Comparison of ENCODE assay signal across 1 cellular context in the genomic region with DNA sequence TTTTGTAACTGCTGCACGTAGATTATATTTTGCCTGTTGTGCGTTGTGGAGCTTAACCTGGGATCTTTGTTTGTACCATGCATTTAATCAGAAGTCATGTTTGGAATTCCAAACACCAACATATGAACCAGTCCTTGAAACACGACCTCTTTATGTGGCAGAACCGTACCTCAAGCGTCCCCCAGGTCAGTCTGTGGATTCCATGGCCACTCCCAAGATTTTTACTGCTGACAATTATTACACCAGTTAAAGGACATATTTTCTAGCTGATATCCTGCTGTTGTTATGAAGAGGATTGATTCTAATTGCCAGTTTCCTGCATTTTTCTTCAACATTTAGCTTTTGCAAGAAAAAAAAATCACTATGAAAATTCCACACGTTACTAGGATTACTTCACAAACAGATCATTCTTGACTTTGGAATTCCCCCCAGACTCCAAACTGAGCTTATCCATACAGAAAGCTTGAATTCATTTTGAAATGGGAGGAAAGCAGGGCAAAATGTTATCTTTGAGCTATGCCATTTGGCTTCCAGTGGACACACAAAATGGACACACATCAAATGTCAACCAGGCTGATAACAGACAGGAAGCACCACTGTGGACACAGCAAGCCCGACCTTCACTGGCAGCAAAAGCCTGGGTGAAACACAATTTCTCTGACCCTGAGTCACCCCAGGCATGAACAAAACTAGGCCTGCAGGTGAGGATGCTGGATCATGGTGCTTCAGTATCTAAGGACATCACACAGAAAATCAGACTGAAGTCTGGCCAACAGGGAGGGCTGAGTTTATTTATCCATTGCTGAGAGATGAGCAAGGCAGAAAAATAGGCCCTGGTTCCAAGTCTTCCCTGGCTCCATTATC.
A peak's percentile ranks its signal among the peaks of the same experiment; 100 is the strongest.
TF ChIP-seq lines count a peak whose summit lies in the region.

No MANE protein-coding gene starts in this region.

TF ChIP-seq in HepG2, 621 proteins besides CTCF, POLR2A, EP300 and RAD21 (continued from another document):
- TF ChIP-seq, protein P1, sequence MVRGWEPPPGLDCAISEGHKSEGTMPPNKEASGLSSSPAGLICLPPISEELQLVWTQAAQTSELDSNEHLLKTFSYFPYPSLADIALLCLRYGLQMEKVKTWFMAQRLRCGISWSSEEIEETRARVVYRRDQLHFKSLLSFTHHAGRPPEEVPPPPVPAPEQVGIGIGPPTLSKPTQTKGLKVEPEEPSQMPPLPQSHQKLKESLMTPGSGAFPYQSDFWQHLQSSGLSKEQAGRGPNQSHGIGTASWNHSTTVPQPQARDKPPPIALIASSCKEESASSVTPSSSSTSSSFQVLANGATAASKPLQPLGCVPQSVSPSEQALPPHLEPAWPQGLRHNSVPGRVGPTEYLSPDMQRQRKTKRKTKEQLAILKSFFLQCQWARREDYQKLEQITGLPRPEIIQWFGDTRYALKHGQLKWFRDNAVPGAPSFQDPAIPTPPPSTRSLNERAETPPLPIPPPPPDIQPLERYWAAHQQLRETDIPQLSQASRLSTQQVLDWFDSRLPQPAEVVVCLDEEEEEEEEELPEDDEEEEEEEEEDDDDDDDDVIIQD (CRISPR knock-in tag; IDR thresholded peaks at IDR 0.05; ENCODE audit: low read depth) = 0 out of 2 replicates have a peak, but pooled peaks have one; percentile 41
- TF ChIP-seq, protein P2, sequence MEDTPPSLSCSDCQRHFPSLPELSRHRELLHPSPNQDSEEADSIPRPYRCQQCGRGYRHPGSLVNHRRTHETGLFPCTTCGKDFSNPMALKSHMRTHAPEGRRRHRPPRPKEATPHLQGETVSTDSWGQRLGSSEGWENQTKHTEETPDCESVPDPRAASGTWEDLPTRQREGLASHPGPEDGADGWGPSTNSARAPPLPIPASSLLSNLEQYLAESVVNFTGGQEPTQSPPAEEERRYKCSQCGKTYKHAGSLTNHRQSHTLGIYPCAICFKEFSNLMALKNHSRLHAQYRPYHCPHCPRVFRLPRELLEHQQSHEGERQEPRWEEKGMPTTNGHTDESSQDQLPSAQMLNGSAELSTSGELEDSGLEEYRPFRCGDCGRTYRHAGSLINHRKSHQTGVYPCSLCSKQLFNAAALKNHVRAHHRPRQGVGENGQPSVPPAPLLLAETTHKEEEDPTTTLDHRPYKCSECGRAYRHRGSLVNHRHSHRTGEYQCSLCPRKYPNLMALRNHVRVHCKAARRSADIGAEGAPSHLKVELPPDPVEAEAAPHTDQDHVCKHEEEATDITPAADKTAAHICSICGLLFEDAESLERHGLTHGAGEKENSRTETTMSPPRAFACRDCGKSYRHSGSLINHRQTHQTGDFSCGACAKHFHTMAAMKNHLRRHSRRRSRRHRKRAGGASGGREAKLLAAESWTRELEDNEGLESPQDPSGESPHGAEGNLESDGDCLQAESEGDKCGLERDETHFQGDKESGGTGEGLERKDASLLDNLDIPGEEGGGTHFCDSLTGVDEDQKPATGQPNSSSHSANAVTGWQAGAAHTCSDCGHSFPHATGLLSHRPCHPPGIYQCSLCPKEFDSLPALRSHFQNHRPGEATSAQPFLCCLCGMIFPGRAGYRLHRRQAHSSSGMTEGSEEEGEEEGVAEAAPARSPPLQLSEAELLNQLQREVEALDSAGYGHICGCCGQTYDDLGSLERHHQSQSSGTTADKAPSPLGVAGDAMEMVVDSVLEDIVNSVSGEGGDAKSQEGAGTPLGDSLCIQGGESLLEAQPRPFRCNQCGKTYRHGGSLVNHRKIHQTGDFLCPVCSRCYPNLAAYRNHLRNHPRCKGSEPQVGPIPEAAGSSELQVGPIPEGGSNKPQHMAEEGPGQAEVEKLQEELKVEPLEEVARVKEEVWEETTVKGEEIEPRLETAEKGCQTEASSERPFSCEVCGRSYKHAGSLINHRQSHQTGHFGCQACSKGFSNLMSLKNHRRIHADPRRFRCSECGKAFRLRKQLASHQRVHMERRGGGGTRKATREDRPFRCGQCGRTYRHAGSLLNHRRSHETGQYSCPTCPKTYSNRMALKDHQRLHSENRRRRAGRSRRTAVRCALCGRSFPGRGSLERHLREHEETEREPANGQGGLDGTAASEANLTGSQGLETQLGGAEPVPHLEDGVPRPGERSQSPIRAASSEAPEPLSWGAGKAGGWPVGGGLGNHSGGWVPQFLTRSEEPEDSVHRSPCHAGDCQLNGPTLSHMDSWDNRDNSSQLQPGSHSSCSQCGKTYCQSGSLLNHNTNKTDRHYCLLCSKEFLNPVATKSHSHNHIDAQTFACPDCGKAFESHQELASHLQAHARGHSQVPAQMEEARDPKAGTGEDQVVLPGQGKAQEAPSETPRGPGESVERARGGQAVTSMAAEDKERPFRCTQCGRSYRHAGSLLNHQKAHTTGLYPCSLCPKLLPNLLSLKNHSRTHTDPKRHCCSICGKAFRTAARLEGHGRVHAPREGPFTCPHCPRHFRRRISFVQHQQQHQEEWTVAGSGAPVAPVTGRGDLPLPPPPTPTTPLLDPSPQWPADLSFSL (CRISPR knock-in tag; IDR thresholded peaks at IDR 0.05) = peak; percentile 97
- TF ChIP-seq ZNF382 (CRISPR knock-in tag; IDR thresholded peaks at IDR 0.05; ENCODE audit: borderline replicate concordance) (no peak), ZNF557 (CRISPR knock-in tag; IDR thresholded peaks at IDR 0.05) (no peak), FOXO1 (CRISPR knock-in tag; IDR thresholded peaks at IDR 0.05) (peak; percentile 59), MEIS2 (CRISPR knock-in tag; IDR thresholded peaks at IDR 0.05) (peak; percentile 58; the same call in 1 of the 2 replicates), ZNF468 (CRISPR knock-in tag; IDR thresholded peaks at IDR 0.05) (no peak), KAT8 (CRISPR knock-in tag; IDR thresholded peaks at IDR 0.05) (peak; percentile 65), ZNF766 (CRISPR knock-in tag; IDR thresholded peaks at IDR 0.05; ENCODE audit: borderline replicate concordance) (no peak), ZNF746 (CRISPR knock-in tag; IDR thresholded peaks at IDR 0.05) (no peak), ETV5 (CRISPR knock-in tag; IDR thresholded peaks at IDR 0.05; ENCODE audit: borderline replicate concordance) (peak; percentile 78; the same call in 1 of the 2 replicates), SMC3 (IDR thresholded peaks at IDR 0.05; ENCODE audit: low read length) (no peak), ERF (CRISPR knock-in tag; IDR thresholded peaks at IDR 0.05) (0 out of 2 replicates have a peak, but pooled peaks have one; percentile 33), RELA (CRISPR knock-in tag; IDR thresholded peaks at IDR 0.05) (peak; percentile 83; the same call in 1 of the 2 replicates), REXO4 (CRISPR knock-in tag; IDR thresholded peaks at IDR 0.05; ENCODE audit: borderline replicate concordance) (no peak), ZNF335 (CRISPR knock-in tag; IDR thresholded peaks at IDR 0.05) (no peak), RARA (CRISPR knock-in tag; IDR thresholded peaks at IDR 0.05) (peak; percentile 58), DPF2 (CRISPR knock-in tag; IDR thresholded peaks at IDR 0.05; ENCODE audit: borderline replicate concordance, low read depth) (peak; percentile 32; the same call in 1 of the 2 replicates), SOX5 (CRISPR knock-in tag; IDR thresholded peaks at IDR 0.05; ENCODE audit: borderline replicate concordance) (0 out of 2 replicates have a peak, but pooled peaks have one; percentile 32), ZNF644 (CRISPR knock-in tag; IDR thresholded peaks at IDR 0.05; ENCODE audit: low read depth) (peak; percentile 92), CBX5 (CRISPR knock-in tag; IDR thresholded peaks at IDR 0.05; ENCODE audit: borderline replicate concordance) (peak; percentile 65; the same call in 1 of the 2 replicates), ZNF224 (CRISPR knock-in tag; IDR thresholded peaks at IDR 0.05) (no peak), NCOA2 (CRISPR knock-in tag; IDR thresholded peaks at IDR 0.05) (peak; percentile 59; the same call in 1 of the 2 replicates), TBL1XR1 (IDR thresholded peaks at IDR 0.05; ENCODE audit: borderline replicate concordance, low read length, partially characterized antibody) (no peak), ZBTB7B (CRISPR knock-in tag; IDR thresholded peaks at IDR 0.05) (0 out of 2 replicates have a peak, but pooled peaks have one; percentile 40), SALL1 (CRISPR knock-in tag; IDR thresholded peaks at IDR 0.05) (peak; percentile 56), HDAC1 (CRISPR knock-in tag; IDR thresholded peaks at IDR 0.05) (no peak), FOXA3 (CRISPR knock-in tag; IDR thresholded peaks at IDR 0.05) (peak; percentile 59; the same call in 1 of the 2 replicates), GABPB1 (CRISPR knock-in tag; IDR thresholded peaks at IDR 0.05) (peak; percentile 15; the same call in 1 of the 2 replicates), ELF3 (CRISPR knock-in tag; IDR thresholded peaks at IDR 0.05) (peak; percentile 41; the same call in 1 of the 2 replicates), FOSL2 (CRISPR knock-in tag; IDR thresholded peaks at IDR 0.05) (peak; percentile 60), ZNF660 (CRISPR knock-in tag; IDR thresholded peaks at IDR 0.05; ENCODE audit: borderline replicate concordance, low read depth) (no peak)
- TF ChIP-seq, protein P3, sequence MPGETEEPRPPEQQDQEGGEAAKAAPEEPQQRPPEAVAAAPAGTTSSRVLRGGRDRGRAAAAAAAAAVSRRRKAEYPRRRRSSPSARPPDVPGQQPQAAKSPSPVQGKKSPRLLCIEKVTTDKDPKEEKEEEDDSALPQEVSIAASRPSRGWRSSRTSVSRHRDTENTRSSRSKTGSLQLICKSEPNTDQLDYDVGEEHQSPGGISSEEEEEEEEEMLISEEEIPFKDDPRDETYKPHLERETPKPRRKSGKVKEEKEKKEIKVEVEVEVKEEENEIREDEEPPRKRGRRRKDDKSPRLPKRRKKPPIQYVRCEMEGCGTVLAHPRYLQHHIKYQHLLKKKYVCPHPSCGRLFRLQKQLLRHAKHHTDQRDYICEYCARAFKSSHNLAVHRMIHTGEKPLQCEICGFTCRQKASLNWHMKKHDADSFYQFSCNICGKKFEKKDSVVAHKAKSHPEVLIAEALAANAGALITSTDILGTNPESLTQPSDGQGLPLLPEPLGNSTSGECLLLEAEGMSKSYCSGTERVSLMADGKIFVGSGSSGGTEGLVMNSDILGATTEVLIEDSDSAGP (CRISPR knock-in tag; IDR thresholded peaks at IDR 0.05; ENCODE audit: borderline replicate concordance) = no peak
- TF ChIP-seq, protein P4, sequence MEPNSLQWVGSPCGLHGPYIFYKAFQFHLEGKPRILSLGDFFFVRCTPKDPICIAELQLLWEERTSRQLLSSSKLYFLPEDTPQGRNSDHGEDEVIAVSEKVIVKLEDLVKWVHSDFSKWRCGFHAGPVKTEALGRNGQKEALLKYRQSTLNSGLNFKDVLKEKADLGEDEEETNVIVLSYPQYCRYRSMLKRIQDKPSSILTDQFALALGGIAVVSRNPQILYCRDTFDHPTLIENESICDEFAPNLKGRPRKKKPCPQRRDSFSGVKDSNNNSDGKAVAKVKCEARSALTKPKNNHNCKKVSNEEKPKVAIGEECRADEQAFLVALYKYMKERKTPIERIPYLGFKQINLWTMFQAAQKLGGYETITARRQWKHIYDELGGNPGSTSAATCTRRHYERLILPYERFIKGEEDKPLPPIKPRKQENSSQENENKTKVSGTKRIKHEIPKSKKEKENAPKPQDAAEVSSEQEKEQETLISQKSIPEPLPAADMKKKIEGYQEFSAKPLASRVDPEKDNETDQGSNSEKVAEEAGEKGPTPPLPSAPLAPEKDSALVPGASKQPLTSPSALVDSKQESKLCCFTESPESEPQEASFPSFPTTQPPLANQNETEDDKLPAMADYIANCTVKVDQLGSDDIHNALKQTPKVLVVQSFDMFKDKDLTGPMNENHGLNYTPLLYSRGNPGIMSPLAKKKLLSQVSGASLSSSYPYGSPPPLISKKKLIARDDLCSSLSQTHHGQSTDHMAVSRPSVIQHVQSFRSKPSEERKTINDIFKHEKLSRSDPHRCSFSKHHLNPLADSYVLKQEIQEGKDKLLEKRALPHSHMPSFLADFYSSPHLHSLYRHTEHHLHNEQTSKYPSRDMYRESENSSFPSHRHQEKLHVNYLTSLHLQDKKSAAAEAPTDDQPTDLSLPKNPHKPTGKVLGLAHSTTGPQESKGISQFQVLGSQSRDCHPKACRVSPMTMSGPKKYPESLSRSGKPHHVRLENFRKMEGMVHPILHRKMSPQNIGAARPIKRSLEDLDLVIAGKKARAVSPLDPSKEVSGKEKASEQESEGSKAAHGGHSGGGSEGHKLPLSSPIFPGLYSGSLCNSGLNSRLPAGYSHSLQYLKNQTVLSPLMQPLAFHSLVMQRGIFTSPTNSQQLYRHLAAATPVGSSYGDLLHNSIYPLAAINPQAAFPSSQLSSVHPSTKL (CRISPR knock-in tag; IDR thresholded peaks at IDR 0.05) = peak; percentile 65
- TF ChIP-seq, protein P5, sequence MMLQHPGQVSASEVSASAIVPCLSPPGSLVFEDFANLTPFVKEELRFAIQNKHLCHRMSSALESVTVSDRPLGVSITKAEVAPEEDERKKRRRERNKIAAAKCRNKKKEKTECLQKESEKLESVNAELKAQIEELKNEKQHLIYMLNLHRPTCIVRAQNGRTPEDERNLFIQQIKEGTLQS (CRISPR knock-in tag; IDR thresholded peaks at IDR 0.05) = 0 out of 2 replicates have a peak, but pooled peaks have one; percentile 34
- TF ChIP-seq, protein P6, sequence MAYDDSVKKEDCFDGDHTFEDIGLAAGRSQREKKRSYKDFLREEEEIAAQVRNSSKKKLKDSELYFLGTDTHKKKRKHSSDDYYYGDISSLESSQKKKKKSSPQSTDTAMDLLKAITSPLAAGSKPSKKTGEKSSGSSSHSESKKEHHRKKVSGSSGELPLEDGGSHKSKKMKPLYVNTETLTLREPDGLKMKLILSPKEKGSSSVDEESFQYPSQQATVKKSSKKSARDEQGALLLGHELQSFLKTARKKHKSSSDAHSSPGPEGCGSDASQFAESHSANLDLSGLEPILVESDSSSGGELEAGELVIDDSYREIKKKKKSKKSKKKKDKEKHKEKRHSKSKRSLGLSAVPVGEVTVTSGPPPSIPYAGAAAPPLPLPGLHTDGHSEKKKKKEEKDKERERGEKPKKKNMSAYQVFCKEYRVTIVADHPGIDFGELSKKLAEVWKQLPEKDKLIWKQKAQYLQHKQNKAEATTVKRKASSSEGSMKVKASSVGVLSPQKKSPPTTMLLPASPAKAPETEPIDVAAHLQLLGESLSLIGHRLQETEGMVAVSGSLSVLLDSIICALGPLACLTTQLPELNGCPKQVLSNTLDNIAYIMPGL (CRISPR knock-in tag; IDR thresholded peaks at IDR 0.05; ENCODE audit: borderline replicate concordance in 1 of 2, low read depth in 1 of 2) = 0 out of 4 replicates have a peak, but pooled peaks of 1 of the 2 experiments have one; percentile 22
- TF ChIP-seq, protein P7, sequence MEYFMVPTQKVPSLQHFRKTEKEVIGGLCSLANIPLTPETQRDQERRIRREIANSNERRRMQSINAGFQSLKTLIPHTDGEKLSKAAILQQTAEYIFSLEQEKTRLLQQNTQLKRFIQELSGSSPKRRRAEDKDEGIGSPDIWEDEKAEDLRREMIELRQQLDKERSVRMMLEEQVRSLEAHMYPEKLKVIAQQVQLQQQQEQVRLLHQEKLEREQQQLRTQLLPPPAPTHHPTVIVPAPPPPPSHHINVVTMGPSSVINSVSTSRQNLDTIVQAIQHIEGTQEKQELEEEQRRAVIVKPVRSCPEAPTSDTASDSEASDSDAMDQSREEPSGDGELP (IDR thresholded peaks at IDR 0.05; ENCODE audit: borderline replicate concordance, low read depth) = peak; percentile 17; the same call in 1 of the 2 replicates
